In the genomic region with DNA sequence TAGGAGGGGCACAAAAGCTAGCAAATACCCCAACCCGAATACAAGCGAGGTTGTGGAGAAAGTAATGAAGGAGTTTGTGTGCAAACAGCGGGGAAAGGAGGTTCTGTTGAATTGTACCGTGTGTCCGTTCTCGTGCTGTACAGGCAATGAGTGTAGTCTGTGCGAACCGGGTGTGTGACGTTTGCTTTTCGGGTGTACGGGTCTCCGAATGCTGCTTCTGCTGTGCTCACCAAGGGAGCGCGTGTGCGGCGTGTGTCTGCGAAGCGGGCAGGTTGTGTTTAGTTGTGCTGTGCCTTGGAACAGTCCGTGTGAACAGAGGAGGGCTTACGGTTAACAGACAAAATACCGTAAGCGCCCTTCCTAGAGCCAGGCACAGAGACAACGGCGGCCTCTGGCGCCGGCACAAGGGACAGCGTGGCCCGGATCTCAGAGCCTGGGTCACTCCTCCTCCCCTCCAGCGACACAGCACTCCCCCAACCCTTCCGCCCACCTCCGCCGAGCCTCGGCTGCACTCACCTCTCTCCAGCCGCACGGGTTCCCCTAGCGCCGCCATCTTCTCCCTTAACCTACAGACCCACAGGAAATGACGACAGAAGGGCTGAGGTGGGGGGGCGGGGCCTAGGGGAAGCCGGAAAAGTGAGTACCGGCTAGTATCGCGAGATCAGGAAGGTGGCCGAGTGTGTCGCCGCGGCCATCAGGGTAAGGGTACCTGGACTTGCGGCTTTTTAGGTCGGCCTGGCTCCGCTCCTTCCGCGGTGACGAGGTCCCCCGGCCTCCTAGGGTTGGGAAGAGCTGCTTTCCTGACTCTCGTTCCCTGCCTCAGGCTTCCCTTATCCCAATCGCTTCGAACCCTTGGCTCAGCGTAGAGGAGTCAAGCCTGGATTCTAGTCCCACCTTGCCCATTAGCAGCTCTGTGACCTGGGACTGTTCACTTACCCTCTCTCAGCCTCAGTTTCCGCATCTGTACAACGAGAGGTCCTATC, we compare ENCODE assay signal across 8 cellular contexts. TPM values are rescaled to one million over a fixed set of nuclear protein-coding genes. Genes with fewer than 3 reads are reported as not detected.
DNase-seq lines count a peak whose midpoint lies in the region; ATAC-seq lines count a peak whose summit lies in the region.

Gene LIN7C, minus strand, starts transcription at position 570 of the 983 bp plus-strand sequence. Its CDS starts 17 bp downstream, at position 553.

- peak; percentile 90 for ATAC-seq in GM19025 (IDR thresholded peaks at IDR 0.05; ENCODE audit: low read depth, unreplicated experiment)
- peak; percentile 95 for ATAC-seq in HG03342 (IDR thresholded peaks at IDR 0.05; ENCODE audit: unreplicated experiment)

- DNase-seq in AG20443 (ENCODE audit: low spot score), result peak; percentile 98
- peak; percentile 95 to 97 for DNase-seq in NCI-H446 (lab: John Stamatoyannopoulos, UW)
- peak; percentile 80 for DNase-seq in activated CD4-positive, CD25-positive, alpha-beta regulatory T cell treated with anti-CD3 and anti-CD28 coated beads, Interleukin-2, amount 50 U/mL, for 72 hours
- peak; percentile 97 for DNase-seq in cerebellum (ENCODE audit: low spot score)
- DNase-seq in kidney glomerular epithelial cell (lab: John Stamatoyannopoulos, UW), result peak; percentile 91
- peak; percentile 92 for DNase-seq in stimulated activated CD4-positive, alpha-beta T cell treated with anti-CD3 and anti-CD28 coated beads, Interleukin-1b, Interleukin-23, amount 100 ng/mL, for 1 hour (ENCODE audit: low read depth in 2 of 2)

RNA-seq across cellular contexts. Expression of gene LIN7C, which starts in this region (rescaled TPM):
- total RNA-seq in cerebellum, result 151 TPM

Comparison
In these comparisons a context has a peak if more than half of its experiments do, and no peak if none do; other contexts are left out.
1. Peak in every context shown above with its lines: DNase-seq and ATAC-seq.